In the genomic region with DNA sequence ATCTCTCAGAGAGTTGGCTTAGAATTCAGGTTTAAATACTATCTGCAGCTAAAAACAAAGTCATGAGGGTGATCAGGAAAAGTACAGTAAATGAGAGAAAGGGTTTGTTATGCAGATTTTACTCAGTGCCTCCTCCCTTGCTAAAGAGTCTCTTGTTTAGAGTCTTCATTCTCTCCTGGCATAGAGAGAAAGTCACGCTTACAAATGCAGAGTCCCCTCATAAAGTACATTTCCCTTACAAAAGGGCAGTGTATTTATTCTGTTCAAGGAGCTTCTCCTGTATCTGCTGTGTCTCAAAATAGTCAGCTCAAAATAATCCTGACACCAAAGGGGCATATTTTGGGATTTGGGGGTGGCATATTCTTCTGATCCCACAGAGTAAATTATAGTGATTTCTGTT, we compare ENCODE assay signal across 19 cellular contexts.
DNase-seq lines count a peak whose midpoint lies in the region; FAIRE-seq and TF ChIP-seq lines count a peak whose summit lies in the region.
"Had no signal": no experiment of that assay in that cellular context is flagged by ENCODE, and none has a peak within 500 bp of the region (broad histone marks: within the 10 kb centered on the region; RNA-seq: fewer than 3 reads in every experiment).

No MANE protein-coding gene starts in this region.

- H2BK15ac ChIP-seq in H1 (ENCODE audit: low read length) = no peak overlapping the region

- no peak overlapping the region for H2AFZ ChIP-seq in H1 (ENCODE audit: low read length)
- H2AFZ ChIP-seq in osteoblast (ENCODE audit: low read length) = no peak overlapping the region

- POLR2A ChIA-PET in H1 (lab: Charles Lee; ENCODE audit: partially characterized antibody) = interaction anchor here (0.7 to 2.6 kb wide), 6 partner anchors 8 to 464 kb away, joined by 3 to 13 read pairs (median 4); a partner anchor contains a TSS

- H3K27ac ChIP-seq in H1 (ENCODE audit: low read depth, low read length) = peak overlapping the region; percentile 67; the same call in 1 of the 2 replicates
- peak overlapping the region; percentile 61 for H3K27ac ChIP-seq in iPS-18a (ENCODE audit: low read length)
- no peak overlapping the region for H3K27ac ChIP-seq in osteoblast (ENCODE audit: low read depth, low read length)
- no peak overlapping the region for H3K27ac ChIP-seq in vagina

- H3K23me2 ChIP-seq in H1 (ENCODE audit: low read depth, low read length) = no peaks in the 10 kb centered on the region

- 28% methylated on average over 1 of the region's 1 CpG; no CpG with 5 or more reads in 1 of the 2 experiments for WGBS in H1 (ENCODE audit: extremely low coverage in 1 of 2, insufficient coverage in 1 of 2, insufficient read length in 1 of 2, insufficient replicate concordance in 2 of 2, low coverage in 1 of 2, low lambda C conversion rate in 2 of 2, missing lambda C conversion rate in 1 of 2), 2 experiments

- no peak overlapping the region for H3K4me3 ChIP-seq in HAP-1
- peak overlapping the region in 1 of 4 experiments; percentile 35; a peak in 1 of 8 replicates for H3K4me3 ChIP-seq in H1 (ENCODE audit: extremely low read depth in 1 of 4, insufficient read depth in 2 of 4, low read depth in 3 of 4, low read length in 4 of 4)
- peak overlapping the region; percentile 23 for H3K4me3 ChIP-seq in iPS-18a (ENCODE audit: low read length)
- H3K4me3 ChIP-seq in osteoblast (ENCODE audit: insufficient read depth, low read length) = no peak overlapping the region
- H3K4me3 ChIP-seq in vagina = no peak overlapping the region

- H3K4me2 ChIP-seq in H1 (ENCODE audit: insufficient read depth in 1 of 2, low read depth in 2 of 2, low read length in 2 of 2) (peak overlapping the region; percentile 44 to 64; a peak in 3 of 4 replicates), osteoblast (ENCODE audit: insufficient read depth, low read length) (no peak overlapping the region)
- H3K4me2 ChIP-seq: SK-N-SH had no signal

- peak; percentile 36 for FAIRE-seq in H1 (lab: Jason Lieb, UNC)
- FAIRE-seq: GM12891 had no signal

- H2BK5ac ChIP-seq in H1 (ENCODE audit: low read depth, low read length) = peak overlapping the region; percentile 97; the same call in 1 of the 2 replicates

- CTCF ChIA-PET in H1 (lab: Charles Lee; ENCODE audit: partially characterized antibody) = interaction anchor here (0.7 to 1.4 kb wide), 5 partner anchors 8 to 154 kb away, joined by 3 to 4 read pairs (median 3); no protein-coding TSS in a partner anchor

- peaks cover 40% of the 10 kb centered on the region for H3K4me1 ChIP-seq in HAP-1
- H3K4me1 ChIP-seq in H1 (replicated peaks in 1 of 4; ENCODE audit: control insufficient read depth in 3 of 4, insufficient read depth in 4 of 4, low read length in 3 of 4) = peaks cover 7 to 18% (median 12%) of the 10 kb centered on the region in 4 experiments; a peak in 6 of 7 replicates
- peaks cover 32% of the 10 kb centered on the region for H3K4me1 ChIP-seq in iPS-18a (ENCODE audit: control insufficient read depth, low read depth, low read length)
- H3K4me1 ChIP-seq in osteoblast (ENCODE audit: insufficient read depth, low read length) = no peaks in the 10 kb centered on the region
- H3K4me1 ChIP-seq in vagina = no peaks in the 10 kb centered on the region

- no peak overlapping the region for H3K4me3 Mint-ChIP-seq in chondrocyte (ENCODE audit: unreplicated experiment)
- H3K4me3 Mint-ChIP-seq: CD4-positive, CD25-positive, alpha-beta regulatory T cell; IgD-negative memory B cell had no signal

- no peak overlapping the region for H3K9ac ChIP-seq in H1 (replicated peaks in 1 of 4; ENCODE audit: extremely low read depth in 1 of 4, low read depth in 3 of 4, low read length in 3 of 4)
- H3K9ac ChIP-seq in iPS-18a (ENCODE audit: low read length) = no peak overlapping the region
- H3K9ac ChIP-seq: SK-N-SH had no signal

- peak overlapping the region; percentile 43; the same call in 1 of the 2 replicates for H2BK20ac ChIP-seq in H1 (ENCODE audit: low read length)

- no peak overlapping the region for H4K8ac ChIP-seq in H1 (ENCODE audit: extremely low read depth, insufficient read depth, low read length)

- 0 out of 2 replicates have a peak overlapping the region, but pooled peaks have one; percentile 99 for H2BK12ac ChIP-seq in H1 (ENCODE audit: low read depth, low read length)

- H2BK120ac ChIP-seq in H1 (replicated peaks; ENCODE audit: low read depth, low read length) = peak overlapping the region; percentile 91

- no peaks in the 10 kb centered on the region for H3K36me3 Mint-ChIP-seq in chondrocyte (ENCODE audit: low read depth)
- H3K36me3 Mint-ChIP-seq: CD4-positive, CD25-positive, alpha-beta regulatory T cell; IgD-negative memory B cell had no signal

- intact Hi-C loops in vagina (cut with DNase I) = no loop called here

- no peak for TF ChIP-seq EP300 in H1 (IDR thresholded peaks at IDR 0.05; ENCODE audit: borderline replicate concordance in 1 of 2, low read depth in 2 of 2, low read length in 2 of 2)

- H3K79me2 ChIP-seq in H1 (ENCODE audit: control insufficient read depth in 1 of 2, insufficient read depth in 2 of 2, low read length in 2 of 2) = no peaks in the 10 kb centered on the region
- H3K79me2 ChIP-seq in osteoblast (ENCODE audit: insufficient read depth, low read length) = no peaks in the 10 kb centered on the region

- H3K27me3 Mint-ChIP-seq in chondrocyte (ENCODE audit: low read depth) = peaks cover 4% of the 10 kb centered on the region

- H3K4ac ChIP-seq in H1 (replicated peaks; ENCODE audit: insufficient read length, low read depth, low read length) = peak overlapping the region; percentile 33

- DNase-seq in HAP-1 (ENCODE audit: low spot score in 2 of 2) = peak; percentile 43 to 95
- DNase-seq in H1 (ENCODE audit: low read depth in 1 of 2, low spot score in 2 of 2) = no peak
- peak; percentile 62 for DNase-seq in osteoblast (ENCODE audit: insufficient read length, low spot score, missing footprints)
- DNase-seq in vagina (ENCODE audit: extremely low spot score in 2 of 2) = no peak
- no peak for DNase-seq in chondrocyte (ENCODE audit: low spot score)
- DNase-seq in AG08395 (ENCODE audit: low spot score) = no peak
- DNase-seq: CD4-positive, CD25-positive, alpha-beta regulatory T cell; DND-41; NCI-H146; NCI-H2171; NCI-H345; NCI-H524; NCI-H774; NK-92 treated with Interleukin-12 subunit alpha and Interleukin-12 subunit beta, amount 100 ng/mL, for 24 hours; SIG-M5; SK-N-SH had no signal

- H3K4me1 Mint-ChIP-seq in chondrocyte (ENCODE audit: low read depth) = no peaks in the 10 kb centered on the region
- H3K4me1 Mint-ChIP-seq: CD4-positive, CD25-positive, alpha-beta regulatory T cell; IgD-negative memory B cell had no signal

- TF ChIP-seq CTCF in H1 (IDR thresholded peaks at IDR 0.05; ENCODE audit: control extremely low read depth in 1 of 3, insufficient read depth in 1 of 3, low read depth in 1 of 3, low read length in 3 of 3) (no peak), osteoblast (IDR thresholded peaks at IDR 0.05; ENCODE audit: extremely low read depth, low read depth, low read length) (no peak), vagina (IDR thresholded peaks at IDR 0.05) (no peak), chondrocyte (IDR thresholded peaks at IDR 0.05) (no peak)

- H3K9me3 ChIP-seq in HAP-1 (no peaks in the 10 kb centered on the region), H1 (ENCODE audit: insufficient read depth in 2 of 2, low read depth in 1 of 2, low read length in 1 of 2) (no peaks in the 10 kb centered on the region), iPS-18a (ENCODE audit: control insufficient read depth, low read depth, low read length) (no peaks in the 10 kb centered on the region), osteoblast (ENCODE audit: low read depth, low read length) (no peaks in the 10 kb centered on the region), vagina (no peaks in the 10 kb centered on the region)
- H3K9me3 ChIP-seq: SK-N-SH had no signal

- H4K20me1 ChIP-seq in H1 (replicated peaks in 1 of 2; ENCODE audit: control insufficient read depth in 1 of 2, insufficient read depth in 2 of 2, low read length in 2 of 2) (no peaks in the 10 kb centered on the region), osteoblast (ENCODE audit: insufficient read depth, low read length) (no peaks in the 10 kb centered on the region)

- H2AK5ac ChIP-seq in H1 (ENCODE audit: low read depth, low read length) = no peak overlapping the region

- TF ChIP-seq RAD21 in H1 (IDR thresholded peaks at IDR 0.05 in 1 of 2, conservative IDR thresholded peaks at IDR 0.05 in 1 of 2; ENCODE audit: low read depth in 2 of 2, low read length in 2 of 2) = no peak

- no peaks in the 10 kb centered on the region for H3K79me1 ChIP-seq in H1 (ENCODE audit: low read depth, low read length)

- H3K23ac ChIP-seq in H1 (ENCODE audit: insufficient read length) = no peak overlapping the region

- H3K27me3 ChIP-seq in HAP-1 (ENCODE audit: low read depth) (no peaks in the 10 kb centered on the region), H1 (replicated peaks in 1 of 4; ENCODE audit: control insufficient read depth in 3 of 4, extremely low read depth in 1 of 4, insufficient read depth in 3 of 4, low read length in 3 of 4) (no peaks in the 10 kb centered on the region), iPS-18a (ENCODE audit: control insufficient read depth, insufficient read depth, low read length) (no peaks in the 10 kb centered on the region), osteoblast (ENCODE audit: insufficient read depth, low read length) (no peaks in the 10 kb centered on the region), vagina (no peaks in the 10 kb centered on the region)

- H3K14ac ChIP-seq in H1 (ENCODE audit: insufficient read length) = no peak overlapping the region

- no peaks in the 10 kb centered on the region for H3K9me3 Mint-ChIP-seq in chondrocyte (ENCODE audit: low read depth)
- H3K9me3 Mint-ChIP-seq: IgD-negative memory B cell had no signal

- in situ Hi-C loops in HAP-1 (cut with MboI; ENCODE audit: low sequenced_read_pairs) = no loop called here

- no peak overlapping the region for H3K27ac Mint-ChIP-seq in chondrocyte (ENCODE audit: unreplicated experiment)
- H3K27ac Mint-ChIP-seq: CD4-positive, CD25-positive, alpha-beta regulatory T cell; IgD-negative memory B cell had no signal

- H3K36me3 ChIP-seq in HAP-1 (replicated peaks) = no peaks in the 10 kb centered on the region
- no peaks in the 10 kb centered on the region for H3K36me3 ChIP-seq in H1 (ENCODE audit: control insufficient read depth in 2 of 4, insufficient read depth in 4 of 4, low read length in 3 of 4)
- no peaks in the 10 kb centered on the region for H3K36me3 ChIP-seq in iPS-18a (ENCODE audit: control insufficient read depth, low read depth, low read length)
- no peaks in the 10 kb centered on the region for H3K36me3 ChIP-seq in osteoblast (ENCODE audit: insufficient read depth, low read length)
- no peaks in the 10 kb centered on the region for H3K36me3 ChIP-seq in vagina

- H3K56ac ChIP-seq in H1 (replicated peaks; ENCODE audit: insufficient read length, low read depth, low read length) = no peak overlapping the region

- H4K91ac ChIP-seq in H1 (replicated peaks; ENCODE audit: insufficient read length, low read length) = no peak overlapping the region

- peak overlapping the region; percentile 91; the same call in 1 of the 2 replicates for H3K18ac ChIP-seq in H1 (ENCODE audit: extremely low read depth, low read length)

- no peak overlapping the region for H4K5ac ChIP-seq in H1 (ENCODE audit: insufficient read length, low read depth, low read length)

- no peak for TF ChIP-seq POLR2A in H1 (IDR thresholded peaks at IDR 0.05; ENCODE audit: control extremely low read depth in 1 of 2, low read depth in 2 of 2, low read length in 2 of 2)
- no peak for TF ChIP-seq POLR2A in vagina (IDR thresholded peaks at IDR 0.05)

Comparison
In these comparisons a context has a peak if more than half of its experiments do, and no peak if none do; other contexts are left out.
1. DNase-seq: peak in HAP-1 (2 of 2) and osteoblast (single experiment); none in H1 (0 of 2), vagina (0 of 2), chondrocyte (single experiment) and AG08395 (single experiment).
2. H3K27ac ChIP-seq: peak in H1 (single experiment) and iPS-18a (single experiment); none in osteoblast (single experiment) and vagina (single experiment).